In the genomic region with DNA sequence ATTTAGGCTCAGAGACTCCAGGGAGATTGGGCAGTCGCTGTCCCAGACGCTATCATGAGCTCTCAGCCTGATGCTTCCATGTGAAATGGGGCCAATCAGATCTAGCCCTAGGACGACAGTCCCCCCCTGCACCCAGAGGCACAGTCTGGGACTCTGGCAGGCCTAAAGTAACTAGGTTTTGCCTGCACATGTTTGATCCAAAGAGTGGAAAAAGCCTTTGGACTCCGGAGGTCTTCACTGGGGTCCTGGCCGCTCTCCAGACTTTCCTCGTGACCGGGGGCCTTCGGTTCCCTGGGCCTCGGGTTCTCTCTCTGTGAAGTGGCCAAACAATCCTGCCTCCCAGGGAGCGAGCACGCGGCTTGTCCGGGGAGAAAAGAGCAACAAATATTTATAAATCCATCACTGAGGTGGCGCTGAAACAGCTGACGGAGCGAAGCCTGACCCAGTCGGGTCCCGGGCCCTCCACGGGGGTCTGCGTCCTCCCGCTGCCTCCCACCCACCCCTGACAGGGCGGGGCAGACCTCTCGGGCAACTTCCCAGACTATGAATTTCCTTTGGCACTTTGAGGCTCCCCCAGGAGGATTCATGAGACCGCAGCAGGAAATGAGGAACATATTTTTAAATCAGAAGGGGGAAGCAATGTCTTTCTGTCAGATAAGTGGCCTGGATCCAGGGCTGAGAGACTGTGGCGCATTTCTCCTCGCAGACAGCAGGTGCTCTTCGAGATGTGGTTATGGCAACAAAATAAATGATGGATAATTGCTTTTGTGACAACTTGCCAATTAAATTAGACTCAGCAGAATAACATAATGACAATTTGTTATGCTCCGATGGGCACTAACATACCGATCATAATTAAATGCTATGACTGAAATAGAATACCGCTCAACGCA, we compare ENCODE assay signal across 8 cellular contexts.
A peak's percentile ranks its signal among the peaks of the same experiment; 100 is the strongest.
DNase-seq lines count a peak whose midpoint lies in the region; ATAC-seq lines count a peak whose summit lies in the region.

No MANE protein-coding gene starts in this region.

- peaks cover 5% of the 10 kb centered on the region for H3K4me1 ChIP-seq in mucosa of stomach (ENCODE audit: control insufficient read depth, insufficient read depth, low read length)

- peaks cover 66% of the 10 kb centered on the region for H3K27me3 Mint-ChIP-seq in dendritic cell treated with granulocyte-macrophage colony-stimulating factor and Interleukin-4, amounts not matched to agents 40 ng/mL and 50 ng/mL, for 4 days

- peaks cover 18% of the 10 kb centered on the region for H3K4me1 Mint-ChIP-seq in dendritic cell treated with granulocyte-macrophage colony-stimulating factor and Interleukin-4, amounts not matched to agents 40 ng/mL and 50 ng/mL, for 4 days (ENCODE audit: low read depth)

- intact Hi-C loops in dendritic cell treated with granulocyte-macrophage colony-stimulating factor and Interleukin-4, amounts not matched to agents 40 ng/mL and 50 ng/mL, for 4 days (cut with micrococcal nuclease): no loop called here

- H3K9ac ChIP-seq in mucosa of stomach (ENCODE audit: low read length): peak overlapping the region; percentile 19

- no peak for ATAC-seq in HG03442 (IDR thresholded peaks at IDR 0.05; ENCODE audit: unreplicated experiment)
- no peak for ATAC-seq in HG03354 (IDR thresholded peaks at IDR 0.05; ENCODE audit: poor library complexity, severe bottlenecking, unreplicated experiment)

- H3K36me3 ChIP-seq in mucosa of stomach (ENCODE audit: control insufficient read depth, insufficient read depth, low read length): no peaks in the 10 kb centered on the region

- H3K4me3 Mint-ChIP-seq in dendritic cell treated with granulocyte-macrophage colony-stimulating factor and Interleukin-4, amounts not matched to agents 40 ng/mL and 50 ng/mL, for 4 days: peak overlapping the region; percentile 34

- H3K36me3 Mint-ChIP-seq in dendritic cell treated with granulocyte-macrophage colony-stimulating factor and Interleukin-4, amounts not matched to agents 40 ng/mL and 50 ng/mL, for 4 days (ENCODE audit: low read depth): no peaks in the 10 kb centered on the region

- no peaks in the 10 kb centered on the region for H3K9me3 Mint-ChIP-seq in dendritic cell treated with granulocyte-macrophage colony-stimulating factor and Interleukin-4, amounts not matched to agents 40 ng/mL and 50 ng/mL, for 4 days

- H3K4me3 ChIP-seq in mucosa of stomach (ENCODE audit: low read length): no peak overlapping the region

- no peaks in the 10 kb centered on the region for H3K9me3 ChIP-seq in mucosa of stomach (ENCODE audit: control insufficient read depth, low read length)

- DNase-seq in GM03348 (ENCODE audit: low spot score): peak; percentile 66
- DNase-seq in NCI-H2227 treated with DMSO at 0.1 percent for 48 hours (lab: John Stamatoyannopoulos, UW): peak; percentile 25
- DNase-seq in OCI-M2 (lab: John Stamatoyannopoulos, UW; ENCODE audit: unreplicated experiment): no peak
- no peak for DNase-seq in HuH-7.5 (ENCODE audit: low spot score)

- peak overlapping the region; percentile 32 for H3K27ac Mint-ChIP-seq in dendritic cell treated with granulocyte-macrophage colony-stimulating factor and Interleukin-4, amounts not matched to agents 40 ng/mL and 50 ng/mL, for 4 days

- H3K27me3 ChIP-seq in mucosa of stomach (ENCODE audit: control insufficient read depth, insufficient read depth, low read length): no peaks in the 10 kb centered on the region

Comparison
In these comparisons a context has a peak if more than half of its experiments do, and no peak if none do; other contexts are left out.
1. DNase-seq: peak in GM03348 (single experiment) and NCI-H2227 treated with DMSO at 0.1 percent for 48 hours (single experiment); none in OCI-M2 (single experiment) and HuH-7.5 (single experiment).